ENCODE assay signal across 13 cellular contexts in the genomic region with DNA sequence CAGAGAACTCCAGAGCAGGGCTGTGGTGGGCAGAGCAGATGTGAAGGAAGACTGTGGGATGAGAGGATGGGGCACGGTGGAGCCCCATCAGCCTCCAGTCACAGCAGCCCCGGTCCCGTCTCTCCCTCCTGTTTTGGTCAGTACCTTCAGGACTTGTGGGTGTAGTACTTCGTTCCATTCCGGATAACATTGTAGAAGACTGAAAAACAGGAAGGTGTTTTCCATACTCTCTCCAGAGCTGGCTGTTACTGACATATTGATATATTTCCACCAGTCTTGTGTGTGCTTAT. TPM values are rescaled to one million over a fixed set of nuclear protein-coding genes. Genes with fewer than 3 reads are reported as not detected.
DNase-seq lines count a peak whose midpoint lies in the region; ATAC-seq and TF ChIP-seq lines count a peak whose summit lies in the region.
"Had no signal": no experiment of that assay in that cellular context is flagged by ENCODE, and none has a peak within 500 bp of the region (broad histone marks: within the 10 kb centered on the region; RNA-seq: fewer than 3 reads in every experiment).

No MANE protein-coding gene starts in this region.

- H3K4me2 ChIP-seq in fibroblast of lung (ENCODE audit: extremely low read depth, insufficient read depth, low read length): peak overlapping the region; percentile 33

- TF ChIP-seq CTCF in WTC11 (IDR thresholded peaks at IDR 0.05) (no peak), fibroblast of lung (conservative IDR thresholded peaks at IDR 0.05 in 1 of 2, IDR thresholded peaks at IDR 0.05 in 1 of 2; ENCODE audit: low read depth in 1 of 2, low read length in 2 of 2) (no peak)

- ATAC-seq in activated T-cell treated with anti-CD3 and anti-CD28 coated beads, Interleukin-2, amount 50 U/mL, for 72 hours (replicated peaks in 1 of 2): no peak
- ATAC-seq in activated T-cell treated with anti-CD3 and anti-CD28 coated beads, Interleukin-2, amount 50 U/mL, for 4 hours: no peak
- ATAC-seq in WTC11 (no peak), GM21723 (IDR thresholded peaks at IDR 0.05; ENCODE audit: unreplicated experiment) (no peak)
- ATAC-seq in stimulated activated naive CD8-positive, alpha-beta T cell treated with anti-CD3 and anti-CD28 coated beads, Interleukin-15, amount 100 ng/mL, for 72 hours: no peak

- peak overlapping the region; percentile 74 to 78 for H3K4me3 Mint-ChIP-seq in activated T-cell treated with anti-CD3 and anti-CD28 coated beads, Interleukin-2, amount 50 U/mL, for 72 hours
- H3K4me3 Mint-ChIP-seq in activated T-cell treated with anti-CD3 and anti-CD28 coated beads, Interleukin-2, amount 50 U/mL, for 4 hours: no peak overlapping the region
- no peak overlapping the region for H3K4me3 Mint-ChIP-seq in WTC11
- H3K4me3 Mint-ChIP-seq in stimulated activated naive CD8-positive, alpha-beta T cell treated with anti-CD3 and anti-CD28 coated beads, Interleukin-15, amount 100 ng/mL, for 72 hours: peak overlapping the region in 1 of 2 donors; percentile 4

- H3K4me1 ChIP-seq in fibroblast of lung (ENCODE audit: control insufficient read depth, extremely low read depth, insufficient read depth, low read length): peaks cover 35% of the 10 kb centered on the region

- peaks cover 80% of the 10 kb centered on the region for H3K4me1 Mint-ChIP-seq in activated T-cell treated with anti-CD3 and anti-CD28 coated beads, Interleukin-2, amount 50 U/mL, for 72 hours (ENCODE audit: low read depth)
- peaks cover 75% of the 10 kb centered on the region for H3K4me1 Mint-ChIP-seq in activated T-cell treated with anti-CD3 and anti-CD28 coated beads, Interleukin-2, amount 50 U/mL, for 4 hours (ENCODE audit: low read depth)
- peaks cover 29% of the 10 kb centered on the region for H3K4me1 Mint-ChIP-seq in WTC11
- H3K4me1 Mint-ChIP-seq in stimulated activated naive CD8-positive, alpha-beta T cell treated with anti-CD3 and anti-CD28 coated beads, Interleukin-15, amount 100 ng/mL, for 72 hours: peaks cover 82% of the 10 kb centered on the region

- no peak overlapping the region for H2AFZ ChIP-seq in fibroblast of lung (ENCODE audit: low read length)

- peak overlapping the region; percentile 74 for H3K27ac ChIP-seq in fibroblast of lung (ENCODE audit: insufficient read depth, low read length)
- H3K27ac ChIP-seq: thyroid gland had no signal

- H4K20me1 ChIP-seq in fibroblast of lung (ENCODE audit: control insufficient read depth, extremely low read depth, insufficient read depth, low read length): no peaks in the 10 kb centered on the region

- no peaks in the 10 kb centered on the region for H3K27me3 Mint-ChIP-seq in activated T-cell treated with anti-CD3 and anti-CD28 coated beads, Interleukin-2, amount 50 U/mL, for 72 hours (ENCODE audit: low read depth)
- no peaks in the 10 kb centered on the region for H3K27me3 Mint-ChIP-seq in activated T-cell treated with anti-CD3 and anti-CD28 coated beads, Interleukin-2, amount 50 U/mL, for 4 hours (ENCODE audit: low read depth)
- no peaks in the 10 kb centered on the region for H3K27me3 Mint-ChIP-seq in WTC11 (ENCODE audit: low read depth)
- no peaks in the 10 kb centered on the region for H3K27me3 Mint-ChIP-seq in stimulated activated naive CD8-positive, alpha-beta T cell treated with anti-CD3 and anti-CD28 coated beads, Interleukin-15, amount 100 ng/mL, for 72 hours

- DNase-seq in activated T-cell treated with anti-CD3 and anti-CD28 coated beads, Interleukin-2, amount 50 U/mL, for 72 hours: no peak
- no peak for DNase-seq in activated T-cell treated with anti-CD3 and anti-CD28 coated beads, Interleukin-2, amount 50 U/mL, for 4 hours
- DNase-seq in WTC11 (ENCODE audit: low spot score): no peak
- DNase-seq in fibroblast of lung (ENCODE audit: low read depth in 2 of 2): no peak
- no peak for DNase-seq in stimulated activated naive CD8-positive, alpha-beta T cell treated with anti-CD3 and anti-CD28 coated beads, Interleukin-15, amount 100 ng/mL, for 72 hours
- no peak for DNase-seq in activated CD8-positive, alpha-beta memory T cell treated with anti-CD3 and anti-CD28 coated beads, Interleukin-2, amount 50 U/mL, for 48 hours
- no peak for DNase-seq in CD1c-positive myeloid dendritic cell (ENCODE audit: extremely low spot score)
- DNase-seq: dermis blood vessel endothelial cell, DMS53, NCI-H1105 had no signal

- peaks cover 87% of the 10 kb centered on the region for H3K79me2 ChIP-seq in fibroblast of lung (ENCODE audit: control insufficient read depth, insufficient read depth, low read length)

- no peak overlapping the region for H3K4me3 ChIP-seq in fibroblast of lung (replicated peaks in 1 of 4; ENCODE audit: control extremely low read depth in 1 of 4, insufficient read depth in 1 of 4, low read depth in 3 of 4, low read length in 4 of 4)
- H3K4me3 ChIP-seq: adrenal gland, thyroid gland had no signal

- H3K27me3 ChIP-seq in fibroblast of lung (ENCODE audit: control insufficient read depth, insufficient read depth, low read length): no peaks in the 10 kb centered on the region
- H3K27me3 ChIP-seq: adrenal gland, thyroid gland had no signal

- H3K27ac Mint-ChIP-seq in activated T-cell treated with anti-CD3 and anti-CD28 coated beads, Interleukin-2, amount 50 U/mL, for 72 hours: peak overlapping the region; percentile 83
- H3K27ac Mint-ChIP-seq in WTC11: peak overlapping the region; percentile 42
- H3K27ac Mint-ChIP-seq in stimulated activated naive CD8-positive, alpha-beta T cell treated with anti-CD3 and anti-CD28 coated beads, Interleukin-15, amount 100 ng/mL, for 72 hours: peak overlapping the region; percentile 22 to 64

- H3K9me3 Mint-ChIP-seq in activated T-cell treated with anti-CD3 and anti-CD28 coated beads, Interleukin-2, amount 50 U/mL, for 72 hours: no peaks in the 10 kb centered on the region
- H3K9me3 Mint-ChIP-seq in activated T-cell treated with anti-CD3 and anti-CD28 coated beads, Interleukin-2, amount 50 U/mL, for 4 hours: no peaks in the 10 kb centered on the region
- H3K9me3 Mint-ChIP-seq in WTC11: peaks cover under 1% of the 10 kb centered on the region; the same call in 1 of the 2 replicates
- H3K9me3 Mint-ChIP-seq in stimulated activated naive CD8-positive, alpha-beta T cell treated with anti-CD3 and anti-CD28 coated beads, Interleukin-15, amount 100 ng/mL, for 72 hours: no peaks in the 10 kb centered on the region

- no peak overlapping the region for H3K9ac ChIP-seq in fibroblast of lung (ENCODE audit: insufficient read depth, low read length)

- POLR2A ChIA-PET in WTC11 (lab: Charles Lee): no interaction called here

- CTCF ChIA-PET in WTC11 (lab: Charles Lee): no interaction called here

- H3K9me3 ChIP-seq in fibroblast of lung (ENCODE audit: control insufficient read depth, insufficient read depth, low read depth, low read length): no peaks in the 10 kb centered on the region
- H3K9me3 ChIP-seq: adrenal gland, thyroid gland had no signal

- H3K36me3 Mint-ChIP-seq in activated T-cell treated with anti-CD3 and anti-CD28 coated beads, Interleukin-2, amount 50 U/mL, for 72 hours (ENCODE audit: insufficient read depth in 2 of 2): peaks cover 14 to 28% of the 10 kb centered on the region in 2 donors
- peaks cover 29% of the 10 kb centered on the region for H3K36me3 Mint-ChIP-seq in activated T-cell treated with anti-CD3 and anti-CD28 coated beads, Interleukin-2, amount 50 U/mL, for 4 hours (ENCODE audit: insufficient read depth)
- H3K36me3 Mint-ChIP-seq in WTC11: peaks cover 18% of the 10 kb centered on the region

- H3K36me3 ChIP-seq in fibroblast of lung (ENCODE audit: control insufficient read depth, insufficient read depth, low read length): peaks cover 6% of the 10 kb centered on the region
- H3K36me3 ChIP-seq: thyroid gland had no signal

TF ChIP-seq in WTC11, 78 proteins besides CTCF, POLR2A, EP300 and RAD21:
- TF ChIP-seq, protein P1, sequence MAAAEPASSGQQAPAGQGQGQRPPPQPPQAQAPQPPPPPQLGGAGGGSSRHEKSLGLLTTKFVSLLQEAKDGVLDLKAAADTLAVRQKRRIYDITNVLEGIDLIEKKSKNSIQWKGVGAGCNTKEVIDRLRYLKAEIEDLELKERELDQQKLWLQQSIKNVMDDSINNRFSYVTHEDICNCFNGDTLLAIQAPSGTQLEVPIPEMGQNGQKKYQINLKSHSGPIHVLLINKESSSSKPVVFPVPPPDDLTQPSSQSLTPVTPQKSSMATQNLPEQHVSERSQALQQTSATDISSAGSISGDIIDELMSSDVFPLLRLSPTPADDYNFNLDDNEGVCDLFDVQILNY (CRISPR knock-in tag; IDR thresholded peaks at IDR 0.05): no peak

RNA-seq across cellular contexts. Expression of a gene that starts 15.4 kb away (rescaled TPM):
- total RNA-seq in activated T-cell treated with anti-CD3 and anti-CD28 coated beads, Interleukin-2, amount 50 U/mL, for 72 hours: 100 to 1,000 TPM; 106 to 113 TPM
- 10 to 100 TPM; 83.2 to 90.5 (median 84.0) TPM for total RNA-seq in activated T-cell treated with anti-CD3 and anti-CD28 coated beads, Interleukin-2, amount 50 U/mL, for 4 hours
- 60.9 to 67.7 TPM (median 62.6 TPM) in 3 replicates for total RNA-seq in WTC11 (2021)
- 15.7 and 28.6 TPM in 2 replicates for total RNA-seq in fibroblast of lung
- polyA plus RNA-seq in fibroblast of lung: 28.6 and 37.9 TPM in 2 replicates
- 56.0 and 61.8 TPM in 2 replicates for polyA plus RNA-seq in fibroblast of lung (2012)
- polyA minus RNA-seq in fibroblast of lung (ENCODE audit: low replicate concordance): 108 and 110 TPM in 2 replicates

RNA-seq across cellular contexts. Expression of a gene that starts 27.2 kb away (rescaled TPM):
- 10 to 100 TPM; 21.4 to 26.5 TPM for total RNA-seq in activated T-cell treated with anti-CD3 and anti-CD28 coated beads, Interleukin-2, amount 50 U/mL, for 72 hours
- total RNA-seq in activated T-cell treated with anti-CD3 and anti-CD28 coated beads, Interleukin-2, amount 50 U/mL, for 4 hours: 1 to 10 TPM; 4.6 to 5.8 (median 5.7) TPM
- total RNA-seq in WTC11 (2021): 9.9 to 15.7 TPM (median 12.1 TPM) in 3 replicates
- total RNA-seq in fibroblast of lung: 32.4 and 35.3 TPM in 2 replicates
- 17.4 and 19.2 TPM in 2 replicates for polyA plus RNA-seq in fibroblast of lung
- 14.1 and 18.1 TPM in 2 replicates for polyA plus RNA-seq in fibroblast of lung (2012)
- polyA minus RNA-seq in fibroblast of lung (ENCODE audit: low replicate concordance): 24.9 and 35.4 TPM in 2 replicates

Comparison
In these comparisons a context has a peak if more than half of its experiments do, and no peak if none do; other contexts are left out.
1. H3K4me3 Mint-ChIP-seq: peak in activated T-cell treated with anti-CD3 and anti-CD28 coated beads, Interleukin-2, amount 50 U/mL, for 72 hours (2 of 2); none in activated T-cell treated with anti-CD3 and anti-CD28 coated beads, Interleukin-2, amount 50 U/mL, for 4 hours (single experiment) and WTC11 (single experiment).
2. Peak in every context shown above with its lines, with median percentiles within 50 percentile points of each other: H3K27ac Mint-ChIP-seq.